1 cellular context compared by ENCODE assay signal in the genomic region with DNA sequence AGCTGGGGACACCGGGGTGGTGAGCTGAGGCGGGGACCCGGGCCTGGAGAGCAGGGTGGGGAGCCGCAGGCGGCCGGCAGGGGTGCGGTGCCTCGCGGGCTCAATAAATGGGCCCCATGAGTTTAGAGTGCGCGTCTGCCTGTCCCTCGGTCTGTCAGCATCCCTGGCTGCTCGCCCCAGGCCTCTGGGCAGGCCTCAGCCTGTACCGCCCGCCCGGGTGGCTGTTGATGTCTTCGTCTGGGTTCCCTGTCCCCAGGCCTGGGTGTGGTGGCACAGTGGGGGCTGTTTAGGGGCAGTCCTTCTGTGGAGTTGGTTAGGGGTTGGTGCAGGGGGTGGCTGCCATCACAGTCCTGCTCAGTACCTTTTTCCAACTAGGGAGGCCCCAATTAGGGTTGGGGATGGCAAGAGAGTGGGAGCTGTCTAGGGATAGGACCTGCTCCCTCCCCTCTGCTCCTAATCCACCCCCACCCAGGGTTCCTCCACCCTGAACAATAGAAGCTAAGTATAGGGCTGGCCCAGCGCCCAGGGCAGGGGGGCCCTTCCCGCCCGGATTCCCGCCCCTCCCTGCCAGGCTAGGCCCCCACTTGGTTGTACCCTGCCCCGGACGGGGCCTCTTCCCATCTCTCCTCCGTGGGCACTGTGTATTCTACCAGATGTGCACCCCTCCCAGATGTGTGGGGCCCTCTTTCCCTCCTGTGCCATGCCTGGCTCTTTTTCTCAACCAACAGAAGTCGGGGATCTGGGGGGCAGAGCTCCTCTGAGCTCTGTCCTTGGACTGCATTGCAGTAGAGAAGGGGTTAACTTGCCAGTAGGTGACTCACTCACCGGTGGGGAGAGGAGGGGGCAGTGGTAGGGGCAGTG.
TF ChIP-seq lines count a peak whose summit lies in the region.

No MANE protein-coding gene starts in this region.

TF ChIP-seq in HEK293, 187 proteins besides CTCF, POLR2A, EP300 and RAD21 (continued from another document and continues in another):
- TF ChIP-seq BCL6B (tag by site-specific recombination; IDR thresholded peaks at IDR 0.05) (no peak), HIC1 (tag by site-specific recombination; IDR thresholded peaks at IDR 0.05) (peak; percentile 80), FEZF1 (tag by site-specific recombination; IDR thresholded peaks at IDR 0.05) (0 out of 2 replicates have a peak, but pooled peaks have one; percentile 10), ZNF37A (tag by site-specific recombination; IDR thresholded peaks at IDR 0.05) (no peak), ZFP3 (tag by site-specific recombination; IDR thresholded peaks at IDR 0.05; ENCODE audit: low read depth) (no peak), ZBTB1 (tag by site-specific recombination; IDR thresholded peaks at IDR 0.05) (no peak), ZNF776 (tag by site-specific recombination; IDR thresholded peaks at IDR 0.05; ENCODE audit: borderline replicate concordance) (no peak), ZNF555 (tag by site-specific recombination; conservative IDR thresholded peaks at IDR 0.05) (no peak), KLF7 (tag by site-specific recombination; IDR thresholded peaks at IDR 0.05; ENCODE audit: borderline replicate concordance) (peak; percentile 99; the same call in 1 of the 2 replicates), TCF7L2 (IDR thresholded peaks at IDR 0.05; ENCODE audit: borderline replicate concordance, low read depth, low read length) (no peak), KLF10 (tag by site-specific recombination; IDR thresholded peaks at IDR 0.05) (no peak; the same call in 1 of the 2 replicates), GLI2 (tag by site-specific recombination; IDR thresholded peaks at IDR 0.05; ENCODE audit: borderline replicate concordance, low read depth) (no peak), ZNF211 (tag by site-specific recombination; IDR thresholded peaks at IDR 0.05; ENCODE audit: low read depth) (no peak), AEBP2 (tag by site-specific recombination; IDR thresholded peaks at IDR 0.05; ENCODE audit: borderline replicate concordance) (no peak), HOXA7 (CRISPR knock-in tag; IDR thresholded peaks at IDR 0.05; ENCODE audit: borderline replicate concordance) (no peak), ZNF677 (tag by site-specific recombination; IDR thresholded peaks at IDR 0.05) (no peak), ZBTB44 (tag by site-specific recombination; IDR thresholded peaks at IDR 0.05) (no peak), ZNF48 (tag by site-specific recombination; IDR thresholded peaks at IDR 0.05) (no peak), ZBTB48 (tag by site-specific recombination; IDR thresholded peaks at IDR 0.05) (peak; percentile 99), ZBTB7A (tag by site-specific recombination; IDR thresholded peaks at IDR 0.05; ENCODE audit: low read depth) (no peak), KLF17 (tag by site-specific recombination; IDR thresholded peaks at IDR 0.05) (peak; percentile 96), ZNF580 (tag by site-specific recombination; IDR thresholded peaks at IDR 0.05) (no peak), ZNF514 (tag by site-specific recombination; IDR thresholded peaks at IDR 0.05) (no peak), ZXDB (tag by site-specific recombination; IDR thresholded peaks at IDR 0.05) (peak; percentile 70), ZNF354C (tag by site-specific recombination; IDR thresholded peaks at IDR 0.05; ENCODE audit: borderline replicate concordance, low read depth) (no peak), ZNF791 (tag by site-specific recombination; IDR thresholded peaks at IDR 0.05) (no peak), ZNF701 (tag by site-specific recombination; IDR thresholded peaks at IDR 0.05) (no peak), ZNF335 (tag by site-specific recombination; conservative IDR thresholded peaks at IDR 0.05) (peak; percentile 92), ZNF175 (tag by site-specific recombination; IDR thresholded peaks at IDR 0.05) (no peak), GLIS1 (tag by site-specific recombination; IDR thresholded peaks at IDR 0.05) (peak; percentile 94), ZNF76 (tag by site-specific recombination; IDR thresholded peaks at IDR 0.05; ENCODE audit: borderline replicate concordance, low read depth) (no peak; the same call in 1 of the 2 replicates), ZNF747 (tag by site-specific recombination; IDR thresholded peaks at IDR 0.05) (no peak), ZNF549 (tag by site-specific recombination; IDR thresholded peaks at IDR 0.05) (no peak)
- TF ChIP-seq, protein P1, sequence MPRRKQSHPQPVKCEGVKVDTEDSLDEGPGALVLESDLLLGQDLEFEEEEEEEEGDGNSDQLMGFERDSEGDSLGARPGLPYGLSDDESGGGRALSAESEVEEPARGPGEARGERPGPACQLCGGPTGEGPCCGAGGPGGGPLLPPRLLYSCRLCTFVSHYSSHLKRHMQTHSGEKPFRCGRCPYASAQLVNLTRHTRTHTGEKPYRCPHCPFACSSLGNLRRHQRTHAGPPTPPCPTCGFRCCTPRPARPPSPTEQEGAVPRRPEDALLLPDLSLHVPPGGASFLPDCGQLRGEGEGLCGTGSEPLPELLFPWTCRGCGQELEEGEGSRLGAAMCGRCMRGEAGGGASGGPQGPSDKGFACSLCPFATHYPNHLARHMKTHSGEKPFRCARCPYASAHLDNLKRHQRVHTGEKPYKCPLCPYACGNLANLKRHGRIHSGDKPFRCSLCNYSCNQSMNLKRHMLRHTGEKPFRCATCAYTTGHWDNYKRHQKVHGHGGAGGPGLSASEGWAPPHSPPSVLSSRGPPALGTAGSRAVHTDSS (tag by site-specific recombination; IDR thresholded peaks at IDR 0.05) = no peak
- TF ChIP-seq, protein P2, sequence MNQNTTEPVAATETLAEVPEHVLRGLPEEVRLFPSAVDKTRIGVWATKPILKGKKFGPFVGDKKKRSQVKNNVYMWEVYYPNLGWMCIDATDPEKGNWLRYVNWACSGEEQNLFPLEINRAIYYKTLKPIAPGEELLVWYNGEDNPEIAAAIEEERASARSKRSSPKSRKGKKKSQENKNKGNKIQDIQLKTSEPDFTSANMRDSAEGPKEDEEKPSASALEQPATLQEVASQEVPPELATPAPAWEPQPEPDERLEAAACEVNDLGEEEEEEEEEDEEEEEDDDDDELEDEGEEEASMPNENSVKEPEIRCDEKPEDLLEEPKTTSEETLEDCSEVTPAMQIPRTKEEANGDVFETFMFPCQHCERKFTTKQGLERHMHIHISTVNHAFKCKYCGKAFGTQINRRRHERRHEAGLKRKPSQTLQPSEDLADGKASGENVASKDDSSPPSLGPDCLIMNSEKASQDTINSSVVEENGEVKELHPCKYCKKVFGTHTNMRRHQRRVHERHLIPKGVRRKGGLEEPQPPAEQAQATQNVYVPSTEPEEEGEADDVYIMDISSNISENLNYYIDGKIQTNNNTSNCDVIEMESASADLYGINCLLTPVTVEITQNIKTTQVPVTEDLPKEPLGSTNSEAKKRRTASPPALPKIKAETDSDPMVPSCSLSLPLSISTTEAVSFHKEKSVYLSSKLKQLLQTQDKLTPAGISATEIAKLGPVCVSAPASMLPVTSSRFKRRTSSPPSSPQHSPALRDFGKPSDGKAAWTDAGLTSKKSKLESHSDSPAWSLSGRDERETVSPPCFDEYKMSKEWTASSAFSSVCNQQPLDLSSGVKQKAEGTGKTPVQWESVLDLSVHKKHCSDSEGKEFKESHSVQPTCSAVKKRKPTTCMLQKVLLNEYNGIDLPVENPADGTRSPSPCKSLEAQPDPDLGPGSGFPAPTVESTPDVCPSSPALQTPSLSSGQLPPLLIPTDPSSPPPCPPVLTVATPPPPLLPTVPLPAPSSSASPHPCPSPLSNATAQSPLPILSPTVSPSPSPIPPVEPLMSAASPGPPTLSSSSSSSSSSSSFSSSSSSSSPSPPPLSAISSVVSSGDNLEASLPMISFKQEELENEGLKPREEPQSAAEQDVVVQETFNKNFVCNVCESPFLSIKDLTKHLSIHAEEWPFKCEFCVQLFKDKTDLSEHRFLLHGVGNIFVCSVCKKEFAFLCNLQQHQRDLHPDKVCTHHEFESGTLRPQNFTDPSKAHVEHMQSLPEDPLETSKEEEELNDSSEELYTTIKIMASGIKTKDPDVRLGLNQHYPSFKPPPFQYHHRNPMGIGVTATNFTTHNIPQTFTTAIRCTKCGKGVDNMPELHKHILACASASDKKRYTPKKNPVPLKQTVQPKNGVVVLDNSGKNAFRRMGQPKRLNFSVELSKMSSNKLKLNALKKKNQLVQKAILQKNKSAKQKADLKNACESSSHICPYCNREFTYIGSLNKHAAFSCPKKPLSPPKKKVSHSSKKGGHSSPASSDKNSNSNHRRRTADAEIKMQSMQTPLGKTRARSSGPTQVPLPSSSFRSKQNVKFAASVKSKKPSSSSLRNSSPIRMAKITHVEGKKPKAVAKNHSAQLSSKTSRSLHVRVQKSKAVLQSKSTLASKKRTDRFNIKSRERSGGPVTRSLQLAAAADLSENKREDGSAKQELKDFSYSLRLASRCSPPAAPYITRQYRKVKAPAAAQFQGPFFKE (tag by site-specific recombination; IDR thresholded peaks at IDR 0.05; ENCODE audit: borderline replicate concordance) = no peak
- TF ChIP-seq, protein P3, sequence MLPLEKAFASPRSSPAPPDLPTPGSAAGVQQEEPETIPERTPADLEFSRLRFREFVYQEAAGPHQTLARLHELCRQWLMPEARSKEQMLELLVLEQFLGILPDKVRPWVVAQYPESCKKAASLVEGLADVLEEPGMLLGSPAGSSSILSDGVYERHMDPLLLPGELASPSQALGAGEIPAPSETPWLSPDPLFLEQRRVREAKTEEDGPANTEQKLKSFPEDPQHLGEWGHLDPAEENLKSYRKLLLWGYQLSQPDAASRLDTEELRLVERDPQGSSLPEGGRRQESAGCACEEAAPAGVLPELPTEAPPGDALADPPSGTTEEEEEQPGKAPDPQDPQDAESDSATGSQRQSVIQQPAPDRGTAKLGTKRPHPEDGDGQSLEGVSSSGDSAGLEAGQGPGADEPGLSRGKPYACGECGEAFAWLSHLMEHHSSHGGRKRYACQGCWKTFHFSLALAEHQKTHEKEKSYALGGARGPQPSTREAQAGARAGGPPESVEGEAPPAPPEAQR (tag by site-specific recombination; IDR thresholded peaks at IDR 0.05) = no peak
- TF ChIP-seq, protein P4, sequence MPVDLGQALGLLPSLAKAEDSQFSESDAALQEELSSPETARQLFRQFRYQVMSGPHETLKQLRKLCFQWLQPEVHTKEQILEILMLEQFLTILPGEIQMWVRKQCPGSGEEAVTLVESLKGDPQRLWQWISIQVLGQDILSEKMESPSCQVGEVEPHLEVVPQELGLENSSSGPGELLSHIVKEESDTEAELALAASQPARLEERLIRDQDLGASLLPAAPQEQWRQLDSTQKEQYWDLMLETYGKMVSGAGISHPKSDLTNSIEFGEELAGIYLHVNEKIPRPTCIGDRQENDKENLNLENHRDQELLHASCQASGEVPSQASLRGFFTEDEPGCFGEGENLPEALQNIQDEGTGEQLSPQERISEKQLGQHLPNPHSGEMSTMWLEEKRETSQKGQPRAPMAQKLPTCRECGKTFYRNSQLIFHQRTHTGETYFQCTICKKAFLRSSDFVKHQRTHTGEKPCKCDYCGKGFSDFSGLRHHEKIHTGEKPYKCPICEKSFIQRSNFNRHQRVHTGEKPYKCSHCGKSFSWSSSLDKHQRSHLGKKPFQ (tag by site-specific recombination; IDR thresholded peaks at IDR 0.05) = no peak
